Comparison of ENCODE assay signal across 10 cellular contexts in the genomic region with DNA sequence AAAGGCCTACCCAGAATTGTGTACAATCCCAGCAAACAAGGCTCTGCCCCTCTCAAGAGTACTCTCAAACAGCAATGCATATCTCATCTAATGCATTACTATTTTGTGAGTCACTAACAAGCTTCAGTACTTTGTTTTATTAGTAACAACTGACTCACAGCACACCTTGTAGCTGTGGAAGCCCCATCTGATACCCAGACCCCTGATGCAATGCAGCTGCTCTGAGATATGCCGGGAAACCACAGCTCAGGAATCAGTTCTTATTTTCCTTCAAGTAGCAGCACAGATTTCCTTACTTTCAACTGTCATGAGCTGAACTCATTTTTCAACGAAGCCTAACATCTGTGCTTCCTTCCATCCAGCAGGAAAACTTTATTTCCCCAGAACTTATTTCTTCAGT. TPM values are rescaled to one million over a fixed set of nuclear protein-coding genes. Genes with fewer than 3 reads are reported as not detected.
DNase-seq lines count a peak whose midpoint lies in the region; ATAC-seq, FAIRE-seq and TF ChIP-seq lines count a peak whose summit lies in the region.
"Had no signal": no experiment of that assay in that cellular context is flagged by ENCODE, and none has a peak within 500 bp of the region (broad histone marks: within the 10 kb centered on the region; RNA-seq: fewer than 3 reads in every experiment).

No MANE protein-coding gene starts in this region.

- no peaks in the 10 kb centered on the region for H3K9me3 ChIP-seq in right lobe of liver

- no peak for FAIRE-seq in D721Med (lab: Jason Lieb, UNC)

- in situ Hi-C loops in astrocyte of the spinal cord (cut with HindIII; ENCODE audit: low sequenced_read_pairs): no loop called here

- peaks cover 0 to 64% (median 16%) of the 10 kb centered on the region in 4 donors for H3K4me1 ChIP-seq in right lobe of liver

- H3K4me3 ChIP-seq in astrocyte of the spinal cord (ENCODE audit: low read depth, low read length) (no peak overlapping the region), right lobe of liver (no peak overlapping the region)

- peak overlapping the region; percentile 71 to 97 (median 94) for H3K27ac ChIP-seq in right lobe of liver

- H3K27me3 ChIP-seq in right lobe of liver: no peaks in the 10 kb centered on the region

- 52% methylated on average over 2 of the region's 2 CpGs for WGBS in right lobe of liver (ENCODE audit: insufficient coverage, low coverage, low lambda C conversion rate, missing lambda C conversion rate)

- ATAC-seq in right lobe of liver (peak in 1 of 4 donors; percentile 37), HG03565 (IDR thresholded peaks at IDR 0.05; ENCODE audit: unreplicated experiment) (no peak)

- TF ChIP-seq POLR2A in right lobe of liver (IDR thresholded peaks at IDR 0.05): no peak

- peak; percentile 79 for DNase-seq in AG08396 (ENCODE audit: low spot score)
- DNase-seq in HS-27A (ENCODE audit: low read depth): peak; percentile 34
- peak; percentile 91 for DNase-seq in astrocyte of the spinal cord (ENCODE audit: low read depth, low spot score)
- DNase-seq in right lobe of liver: no peak
- no peak for DNase-seq in NCI-H774 (lab: John Stamatoyannopoulos, UW)
- no peak for DNase-seq in D721Med (ENCODE audit: insufficient read length, low spot score)
- no peak for DNase-seq in stimulated activated CD4-positive, alpha-beta T cell treated with anti-CD3 and anti-CD28 coated beads, Interleukin-2, amount 100 ng/mL, for 48 hours
- DNase-seq: activated CD4-positive, alpha-beta T cell treated with anti-CD3 and anti-CD28 coated beads, Interleukin-2, amount 50 U/mL, for 48 hours; Kasumi-1 had no signal

- TF ChIP-seq CTCF in astrocyte of the spinal cord (IDR thresholded peaks at IDR 0.05; ENCODE audit: low read depth, low read length) (no peak), right lobe of liver (IDR thresholded peaks at IDR 0.05) (no peak), D721Med (IDR thresholded peaks at IDR 0.05; ENCODE audit: insufficient read depth, missing control alignments) (no peak)

- no peaks in the 10 kb centered on the region for H3K36me3 ChIP-seq in right lobe of liver

- intact Hi-C loops in right lobe of liver (cut with DNase I): no loop called here

RNA-seq across cellular contexts. Expression of gene CCNL1, which starts 37.8 kb away (rescaled TPM):
- total RNA-seq in right lobe of liver: 100 to 1,000 TPM in 2 of 6 experiments, 10 to 100 TPM in 4; 34.0 to 153 (median 78.5) TPM

Comparison
In these comparisons a context has a peak if more than half of its experiments do, and no peak if none do; other contexts are left out.
1. DNase-seq: peak in AG08396 (single experiment), HS-27A (single experiment) and astrocyte of the spinal cord (single experiment); none in right lobe of liver (0 of 3), NCI-H774 (single experiment), D721Med (single experiment) and stimulated activated CD4-positive, alpha-beta T cell treated with anti-CD3 and anti-CD28 coated beads, Interleukin-2, amount 100 ng/mL, for 48 hours (0 of 2).